9 cellular contexts compared by ENCODE assay signal in genomic region chr1:51344602-51345299, GRCh38. TPM values are rescaled to one million over a fixed set of nuclear protein-coding genes. Genes with fewer than 3 reads are reported as not detected.
DNase-seq lines count a peak whose midpoint lies in the region; ATAC-seq, FAIRE-seq and TF ChIP-seq lines count a peak whose summit lies in the region.
"Had no signal": no experiment of that assay in that cellular context is flagged by ENCODE, and none has a peak within 500 bp of the region (broad histone marks: within the 10 kb centered on the region; RNA-seq: fewer than 3 reads in every experiment).

No MANE protein-coding gene starts in this region.

- H3K79me2 ChIP-seq in PC-3 (ENCODE audit: low read length), result no peaks in the 10 kb centered on the region

- no TSS peak for BruUV-seq in PC-3 (replicated peaks; lab: Mats Ljungman, UMichigan)

- intact Hi-C loops in PC-3 (cut with micrococcal nuclease), result no loop called here
- intact Hi-C loops in pancreas (cut with DNase I), result no loop called here
- intact Hi-C loops in CD8-positive, alpha-beta T cell (cut with DNase I, micrococcal nuclease), result no loop called here

- no peak overlapping the region for H3K27ac Mint-ChIP-seq in CD8-positive, alpha-beta T cell

- no peaks in the 10 kb centered on the region for H3K9me3 Mint-ChIP-seq in CD8-positive, alpha-beta T cell

- peak overlapping the region; percentile 92 for H2AFZ ChIP-seq in PC-3 (ENCODE audit: low read length)

- H4K20me1 ChIP-seq in PC-3 (ENCODE audit: low read length), result no peaks in the 10 kb centered on the region

- 2% methylated on average over 52 to 60 of the region's 60 CpGs for whole genome bisulfite sequencing in pancreas, 2 donors

- H3K4me3 ChIP-seq in PC-3 (ENCODE audit: low read length) (peak overlapping the region; percentile 65), pancreas (peak overlapping the region; percentile 22 to 72 (median 51))
- no peak overlapping the region for H3K4me3 ChIP-seq in CD8-positive, alpha-beta T cell (ENCODE audit: low read depth, low read length)

- no peak overlapping the region for H3K4me3 Mint-ChIP-seq in CD8-positive, alpha-beta T cell

- no peaks in the 10 kb centered on the region for H3K36me3 Mint-ChIP-seq in CD8-positive, alpha-beta T cell

- no peaks in the 10 kb centered on the region for H3K27me3 ChIP-seq in PC-3 (ENCODE audit: low read length)
- H3K27me3 ChIP-seq in foreskin keratinocyte, result peaks cover 37% of the 10 kb centered on the region
- H3K27me3 ChIP-seq in pancreas, result no peaks in the 10 kb centered on the region
- H3K27me3 ChIP-seq in CD8-positive, alpha-beta T cell (ENCODE audit: insufficient read depth, low read length), result peaks cover 10% of the 10 kb centered on the region

- no peak for FAIRE-seq in pancreas (lab: Jason Lieb, UNC)

- CTCF ChIA-PET in PC-3 (lab: Charles Lee), result no interaction called here
- CTCF ChIA-PET in CD8-positive, alpha-beta T cell (lab: Charles Lee), result no interaction called here

- H3K4me1 ChIP-seq in PC-3 (ENCODE audit: insufficient read depth, low read length), result no peaks in the 10 kb centered on the region
- H3K4me1 ChIP-seq in foreskin keratinocyte, result no peaks in the 10 kb centered on the region
- H3K4me1 ChIP-seq in pancreas, result no peaks in the 10 kb centered on the region
- peaks cover 6% of the 10 kb centered on the region for H3K4me1 ChIP-seq in CD8-positive, alpha-beta T cell (ENCODE audit: insufficient read depth, low read length)

- POLR2A ChIA-PET in PC-3 (lab: Charles Lee; ENCODE audit: unreplicated experiment), result interaction anchor here (0.6 kb wide), 1 partner anchor 209 kb away, joined by 4 read pairs; no protein-coding TSS in a partner anchor
- POLR2A ChIA-PET in CD8-positive, alpha-beta T cell (lab: Charles Lee), result no interaction called here

- H3K27me3 Mint-ChIP-seq in CD8-positive, alpha-beta T cell (ENCODE audit: low read depth), result peaks cover 37% of the 10 kb centered on the region

- no peaks in the 10 kb centered on the region for H3K9me2 ChIP-seq in PC-3 (replicated peaks; ENCODE audit: low read length)

- no peaks in the 10 kb centered on the region for H3F3A ChIP-seq in PC-3 (ENCODE audit: low read length, unreplicated experiment)

- H3K27ac ChIP-seq in PC-3 (ENCODE audit: low read length) (no peak overlapping the region), foreskin keratinocyte (no peak overlapping the region), pancreas (peak overlapping the region in 1 of 4 donors; percentile 11)
- no peak overlapping the region for H3K27ac ChIP-seq in CD8-positive, alpha-beta T cell (ENCODE audit: low read depth, low read length)

- H3K36me3 ChIP-seq in PC-3 (ENCODE audit: low read depth, low read length) (no peaks in the 10 kb centered on the region), pancreas (no peaks in the 10 kb centered on the region)
- no peaks in the 10 kb centered on the region for H3K36me3 ChIP-seq in CD8-positive, alpha-beta T cell (ENCODE audit: insufficient read depth, low read length)

- H3K4me2 ChIP-seq in PC-3 (ENCODE audit: low read length), result peak overlapping the region; percentile 84

- ATAC-seq in PC-3 (peak; percentile 86), foreskin keratinocyte (peak; percentile 64), pancreas (peak; percentile 89 to 96 (median 92)), HG02973 (IDR thresholded peaks at IDR 0.05; ENCODE audit: unreplicated experiment) (no peak), GM21526 (IDR thresholded peaks at IDR 0.05; ENCODE audit: low FRiP score, unreplicated experiment) (no peak)
- ATAC-seq in CD8-positive, alpha-beta T cell, result no peak

- peaks cover 6% of the 10 kb centered on the region for H3K4me1 Mint-ChIP-seq in CD8-positive, alpha-beta T cell (ENCODE audit: low read depth)

- H3K9ac ChIP-seq in PC-3 (ENCODE audit: low read length), result 0 out of 2 replicates have a peak overlapping the region, but pooled peaks have one; percentile 24

- TF ChIP-seq CTCF in GM10266 (IDR thresholded peaks at IDR 0.05; ENCODE audit: control insufficient read depth, insufficient read depth, low read depth, missing control alignments) (peak; percentile 16), PC-3 (conservative IDR thresholded peaks at IDR 0.05; ENCODE audit: low read depth, low read length) (no peak), foreskin keratinocyte (conservative IDR thresholded peaks at IDR 0.05) (peak; percentile 35), pancreas (IDR thresholded peaks at IDR 0.05) (peak in 3 of 4 donors; percentile 12 to 19 (median 13))
- no peak for TF ChIP-seq CTCF in CD8-positive, alpha-beta T cell (IDR thresholded peaks at IDR 0.05)

- peak; percentile 58 for DNase-seq in GM10266 (ENCODE audit: extremely low spot score)
- DNase-seq in PC-3, result peak; percentile 43
- DNase-seq in foreskin keratinocyte, result no peak
- DNase-seq in pancreas, result peak; percentile 59 to 90 (median 74)
- DNase-seq in CD8-positive, alpha-beta T cell, result no peak
- no peak for DNase-seq in NK-92 (lab: John Stamatoyannopoulos, UW; ENCODE audit: unreplicated experiment)
- DNase-seq: hippocampal formation had no signal

- no peaks in the 10 kb centered on the region for H3K9me3 ChIP-seq in PC-3 (ENCODE audit: low read length)
- no peaks in the 10 kb centered on the region for H3K9me3 ChIP-seq in pancreas
- H3K9me3 ChIP-seq in CD8-positive, alpha-beta T cell (ENCODE audit: low read length), result no peaks in the 10 kb centered on the region

RNA-seq across cellular contexts. Expression of gene TTC39A, which starts 14.4 kb away (rescaled TPM):
- total RNA-seq in PC-3 (2014; rRNA removed) (11.1 and 12.3 TPM in 2 replicates), foreskin keratinocyte (0.20 and 0.25 TPM in 2 replicates), pancreas (10 to 100 TPM; 11.7 to 28.4 (median 16.0) TPM)
- polyA plus RNA-seq in foreskin keratinocyte (0.11 and 0.13 TPM in 2 replicates), pancreas (10 to 100 TPM; 10.5 to 18.3 TPM)
- total RNA-seq in CD8-positive, alpha-beta T cell, result not detected

Comparison
In these comparisons a context has a peak if more than half of its experiments do, and no peak if none do; other contexts are left out.
1. DNase-seq: peak in GM10266 (single experiment), PC-3 (single experiment) and pancreas (6 of 6); none in foreskin keratinocyte (0 of 2), CD8-positive, alpha-beta T cell (0 of 7) and NK-92 (single experiment).
2. CTCF ChIP-seq: peak in GM10266 (single experiment), foreskin keratinocyte (single experiment) and pancreas (3 of 4); none in PC-3 (single experiment) and CD8-positive, alpha-beta T cell (single experiment).
3. ATAC-seq: peak in PC-3 (single experiment), foreskin keratinocyte (single experiment) and pancreas (4 of 4); none in HG02973 (single experiment), GM21526 (single experiment) and CD8-positive, alpha-beta T cell (single experiment).